In the genomic region with DNA sequence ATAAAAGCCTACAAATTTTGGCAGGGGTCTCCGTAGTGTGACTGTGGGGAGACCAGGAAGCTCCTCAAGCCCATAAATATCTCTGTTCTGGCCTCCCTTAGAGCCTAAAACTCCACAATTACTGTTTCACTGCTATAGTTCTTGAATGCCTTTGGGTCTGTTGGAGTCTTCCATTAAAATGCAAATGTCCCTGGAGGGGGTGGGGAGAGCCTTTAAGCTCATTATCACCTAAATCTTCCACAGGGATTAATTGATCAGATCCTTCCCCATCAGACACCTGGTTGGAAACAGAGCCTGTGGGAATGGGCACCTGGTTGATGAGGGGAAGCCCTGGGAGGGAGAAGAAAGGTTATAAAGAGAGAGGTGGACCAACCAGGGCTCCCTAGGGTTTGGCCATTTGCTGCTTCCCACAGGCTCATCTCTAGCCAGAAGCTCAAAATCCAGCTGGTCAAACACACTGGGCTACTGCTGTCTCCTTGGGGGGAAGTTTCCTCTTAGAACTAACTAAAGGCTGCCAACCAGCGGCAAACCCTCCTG, we compare ENCODE assay signal across 1 cellular context.
TF ChIP-seq lines count a peak whose summit lies in the region.

No MANE protein-coding gene starts in this region.

TF ChIP-seq in WTC11, 78 proteins besides CTCF, POLR2A, EP300 and RAD21:
- TF ChIP-seq, protein P1, sequence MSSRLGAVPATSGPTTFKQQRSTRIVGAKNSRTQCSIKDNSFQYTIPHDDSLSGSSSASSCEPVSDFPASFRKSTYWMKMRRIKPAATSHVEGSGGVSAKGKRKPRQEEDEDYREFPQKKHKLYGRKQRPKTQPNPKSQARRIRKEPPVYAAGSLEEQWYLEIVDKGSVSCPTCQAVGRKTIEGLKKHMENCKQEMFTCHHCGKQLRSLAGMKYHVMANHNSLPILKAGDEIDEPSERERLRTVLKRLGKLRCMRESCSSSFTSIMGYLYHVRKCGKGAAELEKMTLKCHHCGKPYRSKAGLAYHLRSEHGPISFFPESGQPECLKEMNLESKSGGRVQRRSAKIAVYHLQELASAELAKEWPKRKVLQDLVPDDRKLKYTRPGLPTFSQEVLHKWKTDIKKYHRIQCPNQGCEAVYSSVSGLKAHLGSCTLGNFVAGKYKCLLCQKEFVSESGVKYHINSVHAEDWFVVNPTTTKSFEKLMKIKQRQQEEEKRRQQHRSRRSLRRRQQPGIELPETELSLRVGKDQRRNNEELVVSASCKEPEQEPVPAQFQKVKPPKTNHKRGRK (CRISPR knock-in tag; IDR thresholded peaks at IDR 0.05; ENCODE audit: borderline replicate concordance), result no peak
- TF ChIP-seq ETV6 (CRISPR knock-in tag; IDR thresholded peaks at IDR 0.05) (0 out of 2 replicates have a peak, but pooled peaks have one; percentile 27), ZNF423 (CRISPR knock-in tag; IDR thresholded peaks at IDR 0.05) (no peak), MYBL2 (CRISPR knock-in tag; IDR thresholded peaks at IDR 0.05) (no peak), ZNF416 (CRISPR knock-in tag; IDR thresholded peaks at IDR 0.05) (no peak), ZNF121 (CRISPR knock-in tag; IDR thresholded peaks at IDR 0.05) (no peak), NFYB (CRISPR knock-in tag; conservative IDR thresholded peaks at IDR 0.05; ENCODE audit: low read depth) (no peak)
- TF ChIP-seq, protein P2, sequence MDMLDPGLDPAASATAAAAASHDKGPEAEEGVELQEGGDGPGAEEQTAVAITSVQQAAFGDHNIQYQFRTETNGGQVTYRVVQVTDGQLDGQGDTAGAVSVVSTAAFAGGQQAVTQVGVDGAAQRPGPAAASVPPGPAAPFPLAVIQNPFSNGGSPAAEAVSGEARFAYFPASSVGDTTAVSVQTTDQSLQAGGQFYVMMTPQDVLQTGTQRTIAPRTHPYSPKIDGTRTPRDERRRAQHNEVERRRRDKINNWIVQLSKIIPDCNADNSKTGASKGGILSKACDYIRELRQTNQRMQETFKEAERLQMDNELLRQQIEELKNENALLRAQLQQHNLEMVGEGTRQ (CRISPR knock-in tag; IDR thresholded peaks at IDR 0.05), result peak; percentile 15; the same call in 1 of the 2 replicates
